ENCODE assay signal across 15 cellular contexts in genomic region chr9:37255187-37255586, GRCh38.
A peak's percentile ranks its signal among the peaks of the same experiment; 100 is the strongest.
DNase-seq lines count a peak whose midpoint lies in the region; ATAC-seq, FAIRE-seq and TF ChIP-seq lines count a peak whose summit lies in the region.
"Had no signal": no experiment of that assay in that cellular context is flagged by ENCODE, and none has a peak within 500 bp of the region (broad histone marks: within the 10 kb centered on the region; RNA-seq: fewer than 3 reads in every experiment).

No MANE protein-coding gene starts in this region.

- CTCF ChIA-PET in Panc1 (lab: Charles Lee), result no interaction called here

- FAIRE-seq in bronchial epithelial cell (lab: Jason Lieb, UNC), result no peak

- no peak overlapping the region for H3K4me3 Mint-ChIP-seq in activated naive CD8-positive, alpha-beta T cell treated with anti-CD3 and anti-CD28 coated beads, Interleukin-2, amount 50 U/mL, for 24 hours
- no peak overlapping the region for H3K4me3 Mint-ChIP-seq in activated naive CD8-positive, alpha-beta T cell treated with anti-CD3 and anti-CD28 coated beads for 36 hours
- H3K4me3 Mint-ChIP-seq in stimulated activated naive B cell treated with anti-CD40 and anti-IgM and Interleukin-4, amounts not matched to agents 10 μg/mL and 1 μg/mL and 100 μg/mL, for 72 hours, result no peak overlapping the region
- H3K4me3 Mint-ChIP-seq: CD8-positive, alpha-beta T cell had no signal

- 95 to 98% methylated on average over 2 of the region's 2 CpGs for WGBS in aorta, 2 donors

- H3K36me3 ChIP-seq in Panc1 (ENCODE audit: control insufficient read depth, insufficient read depth, low read length), result no peaks in the 10 kb centered on the region
- no peaks in the 10 kb centered on the region for H3K36me3 ChIP-seq in bronchial epithelial cell (ENCODE audit: control insufficient read depth, insufficient read depth, low read length)
- H3K36me3 ChIP-seq in aorta (ENCODE audit: control insufficient read depth in 1 of 2, insufficient read depth in 2 of 2, low read length in 1 of 2), result no peaks in the 10 kb centered on the region
- H3K36me3 ChIP-seq: HAP-1 had no signal

- peaks cover 25% of the 10 kb centered on the region for H3K4me1 Mint-ChIP-seq in activated naive CD8-positive, alpha-beta T cell treated with anti-CD3 and anti-CD28 coated beads, Interleukin-2, amount 50 U/mL, for 24 hours
- H3K4me1 Mint-ChIP-seq in activated naive CD8-positive, alpha-beta T cell treated with anti-CD3 and anti-CD28 coated beads for 36 hours, result peaks cover 14% of the 10 kb centered on the region
- H3K4me1 Mint-ChIP-seq in stimulated activated naive B cell treated with anti-CD40 and anti-IgM and Interleukin-4, amounts not matched to agents 10 μg/mL and 1 μg/mL and 100 μg/mL, for 72 hours, result peaks cover 29 to 62% of the 10 kb centered on the region in 2 donors

- H3K4me1 ChIP-seq in Panc1 (ENCODE audit: control insufficient read depth, insufficient read depth, low read length), result peaks cover 4% of the 10 kb centered on the region; the same call in 1 of the 2 replicates
- H3K4me1 ChIP-seq in aorta (ENCODE audit: control insufficient read depth in 1 of 2, insufficient read depth in 2 of 2, low read length in 2 of 2), result no peaks in the 10 kb centered on the region

- peaks cover 43% of the 10 kb centered on the region for H3K36me3 Mint-ChIP-seq in activated naive CD8-positive, alpha-beta T cell treated with anti-CD3 and anti-CD28 coated beads, Interleukin-2, amount 50 U/mL, for 24 hours (ENCODE audit: low read depth)
- peaks cover 59% of the 10 kb centered on the region for H3K36me3 Mint-ChIP-seq in activated naive CD8-positive, alpha-beta T cell treated with anti-CD3 and anti-CD28 coated beads for 36 hours
- H3K36me3 Mint-ChIP-seq in stimulated activated naive B cell treated with anti-CD40 and anti-IgM and Interleukin-4, amounts not matched to agents 10 μg/mL and 1 μg/mL and 100 μg/mL, for 72 hours, result peaks cover 45 to 64% of the 10 kb centered on the region in 2 donors

- ATAC-seq in activated naive CD8-positive, alpha-beta T cell treated with anti-CD3 and anti-CD28 coated beads, Interleukin-2, amount 50 U/mL, for 24 hours, result no peak
- ATAC-seq in Panc1 (peak; percentile 62), aorta (ENCODE audit: low FRiP score) (no peak), left lobe of liver (no peak), HG03139 (IDR thresholded peaks at IDR 0.05; ENCODE audit: unreplicated experiment) (no peak)
- ATAC-seq in stimulated activated naive B cell treated with anti-CD40 and anti-IgM and Interleukin-4, amounts not matched to agents 10 μg/mL and 1 μg/mL and 100 μg/mL, for 72 hours (replicated peaks), result no peak
- ATAC-seq: CD8-positive, alpha-beta T cell had no signal

- POLR2A ChIA-PET in Panc1 (lab: Charles Lee), result no interaction called here

- in situ Hi-C loops in Panc1 (cut with HindIII; ENCODE audit: low pct_unique_long_range_greater_than_20kb, low sequenced_read_pairs), result no loop called here

- no peaks in the 10 kb centered on the region for H3K27me3 Mint-ChIP-seq in activated naive CD8-positive, alpha-beta T cell treated with anti-CD3 and anti-CD28 coated beads, Interleukin-2, amount 50 U/mL, for 24 hours
- H3K27me3 Mint-ChIP-seq in activated naive CD8-positive, alpha-beta T cell treated with anti-CD3 and anti-CD28 coated beads for 36 hours, result no peaks in the 10 kb centered on the region
- no peaks in the 10 kb centered on the region for H3K27me3 Mint-ChIP-seq in stimulated activated naive B cell treated with anti-CD40 and anti-IgM and Interleukin-4, amounts not matched to agents 10 μg/mL and 1 μg/mL and 100 μg/mL, for 72 hours

- H3K27ac Mint-ChIP-seq in activated naive CD8-positive, alpha-beta T cell treated with anti-CD3 and anti-CD28 coated beads, Interleukin-2, amount 50 U/mL, for 24 hours, result peak overlapping the region; percentile 11
- H3K27ac Mint-ChIP-seq in activated naive CD8-positive, alpha-beta T cell treated with anti-CD3 and anti-CD28 coated beads for 36 hours, result no peak overlapping the region
- H3K27ac Mint-ChIP-seq in stimulated activated naive B cell treated with anti-CD40 and anti-IgM and Interleukin-4, amounts not matched to agents 10 μg/mL and 1 μg/mL and 100 μg/mL, for 72 hours, result peak overlapping the region; percentile 51
- H3K27ac Mint-ChIP-seq: CD8-positive, alpha-beta T cell had no signal

- H3K9me3 ChIP-seq in Panc1 (ENCODE audit: control insufficient read depth, insufficient read depth, low read depth, low read length) (no peaks in the 10 kb centered on the region), aorta (ENCODE audit: control insufficient read depth, low read length) (no peaks in the 10 kb centered on the region)
- H3K9me3 ChIP-seq: HAP-1 had no signal

- H3K9me3 Mint-ChIP-seq in activated naive CD8-positive, alpha-beta T cell treated with anti-CD3 and anti-CD28 coated beads, Interleukin-2, amount 50 U/mL, for 24 hours, result peaks cover 10% of the 10 kb centered on the region
- peaks cover 10% of the 10 kb centered on the region for H3K9me3 Mint-ChIP-seq in activated naive CD8-positive, alpha-beta T cell treated with anti-CD3 and anti-CD28 coated beads for 36 hours
- peaks cover 4 to 7% of the 10 kb centered on the region in 2 donors for H3K9me3 Mint-ChIP-seq in stimulated activated naive B cell treated with anti-CD40 and anti-IgM and Interleukin-4, amounts not matched to agents 10 μg/mL and 1 μg/mL and 100 μg/mL, for 72 hours
- H3K9me3 Mint-ChIP-seq: CD8-positive, alpha-beta T cell had no signal

- H3K4me3 ChIP-seq in Panc1 (ENCODE audit: low read depth in 2 of 2, low read length in 2 of 2) (no peak overlapping the region), bronchial epithelial cell (ENCODE audit: low read depth, low read length) (no peak overlapping the region), aorta (ENCODE audit: low read length in 2 of 2) (no peak overlapping the region)
- H3K4me3 ChIP-seq: BLaER1 treated with 17β-estradiol and CSF1 and Interleukin-3, amounts not matched to agents 10 nM and 100 nM; HAP-1 had no signal

- no peak overlapping the region for H3K27ac ChIP-seq in Panc1 (ENCODE audit: low read length)
- no peak overlapping the region for H3K27ac ChIP-seq in aorta (ENCODE audit: low read depth in 1 of 2, low read length in 2 of 2)

- TF ChIP-seq CTCF in Panc1 (IDR thresholded peaks at IDR 0.05), result no peak
- no peak for TF ChIP-seq CTCF in bronchial epithelial cell (IDR thresholded peaks at IDR 0.05; ENCODE audit: insufficient read depth, low read length, severe bottlenecking)

- BruUV-seq in Panc1 (replicated peaks; lab: Mats Ljungman, UMichigan), result no TSS peak

- intact Hi-C loops in Panc1 (cut with micrococcal nuclease; ENCODE audit: unreplicated experiment), result loop anchor here (5.0 kb wide), 1 partner anchor 33 kb away; no protein-coding TSS in a partner anchor
- intact Hi-C loops in aorta (cut with DNase I), result no loop called here

- H3K27me3 ChIP-seq in Panc1 (ENCODE audit: control insufficient read depth, insufficient read depth, low read length) (no peaks in the 10 kb centered on the region), bronchial epithelial cell (ENCODE audit: control insufficient read depth, insufficient read depth, low read length) (no peaks in the 10 kb centered on the region), aorta (ENCODE audit: control insufficient read depth in 1 of 2, insufficient read depth in 2 of 2, low read length in 1 of 2) (no peaks in the 10 kb centered on the region)
- H3K27me3 ChIP-seq: BLaER1 treated with 17β-estradiol and CSF1 and Interleukin-3, amounts not matched to agents 10 nM and 100 nM had no signal

- DNase-seq in activated naive CD8-positive, alpha-beta T cell treated with anti-CD3 and anti-CD28 coated beads, Interleukin-2, amount 50 U/mL, for 24 hours, result no peak
- no peak for DNase-seq in activated naive CD8-positive, alpha-beta T cell treated with anti-CD3 and anti-CD28 coated beads for 36 hours
- no peak for DNase-seq in Panc1 (ENCODE audit: low read depth, low spot score)
- peak; percentile 12 for DNase-seq in bronchial epithelial cell (ENCODE audit: low read depth)
- DNase-seq in stimulated activated naive B cell treated with anti-CD40 and anti-IgM and Interleukin-4, amounts not matched to agents 10 μg/mL and 1 μg/mL and 100 μg/mL, for 72 hours, result no peak
- no peak for DNase-seq in aorta
- DNase-seq in left lobe of liver (ENCODE audit: low spot score), result no peak
- DNase-seq: 8988T; Calu3; CD8-positive, alpha-beta T cell; DMS79 treated with DMSO at 0.1 percent for 48 hours; GF-D8 had no signal
